10 cellular contexts compared by ENCODE assay signal in the genomic region with DNA sequence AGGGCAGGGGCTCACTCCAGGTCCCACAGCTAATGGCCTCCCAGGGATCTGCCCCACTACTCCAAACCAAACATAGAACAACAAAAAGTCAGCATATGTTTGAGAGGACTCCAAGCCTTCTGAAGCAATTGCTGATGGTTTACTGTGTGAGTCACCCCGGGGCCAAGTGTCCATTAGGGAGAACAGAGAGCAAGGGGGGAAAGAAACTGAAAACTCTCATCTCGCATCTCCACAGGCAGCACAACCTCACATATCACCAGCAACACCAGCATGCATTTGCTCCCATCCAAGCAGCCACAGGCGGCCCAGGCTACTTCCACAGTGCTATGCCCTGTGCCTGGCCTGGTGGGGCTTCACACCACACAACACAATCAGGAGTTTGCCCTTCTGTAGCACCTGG. TPM values are rescaled to one million over a fixed set of nuclear protein-coding genes. Genes with fewer than 3 reads are reported as not detected.
DNase-seq lines count a peak whose midpoint lies in the region; ATAC-seq and TF ChIP-seq lines count a peak whose summit lies in the region.
"Had no signal": no experiment of that assay in that cellular context is flagged by ENCODE, and none has a peak within 500 bp of the region (broad histone marks: within the 10 kb centered on the region; RNA-seq: fewer than 3 reads in every experiment).

No MANE protein-coding gene starts in this region.

- no peaks in the 10 kb centered on the region for H3K79me2 ChIP-seq in ACC112 (ENCODE audit: control insufficient read depth, insufficient read depth, low read length, unreplicated experiment)

- H3K4me3 ChIP-seq in ACC112 (ENCODE audit: low read depth, low read length) (no peak overlapping the region), epithelial cell of esophagus (ENCODE audit: low read length) (no peak overlapping the region)

- H2AFZ ChIP-seq in ACC112 (ENCODE audit: low read length, unreplicated experiment), result no peak overlapping the region

- no peaks in the 10 kb centered on the region for H3K9me3 Mint-ChIP-seq in naive B cell

- peaks cover 15% of the 10 kb centered on the region for H3K4me1 ChIP-seq in ACC112 (ENCODE audit: control insufficient read depth, insufficient read depth, low read length, unreplicated experiment)

- peaks cover 96 to 100% (median 97%) of the 10 kb centered on the region in 3 donors for H3K4me1 Mint-ChIP-seq in naive B cell

- H3K27ac ChIP-seq in ACC112 (ENCODE audit: low read depth, low read length), result peak overlapping the region; percentile 15; the same call in 1 of the 2 replicates
- H3K27ac ChIP-seq: C4-2B had no signal

- H3K27ac Mint-ChIP-seq in naive B cell, result peak overlapping the region; percentile 89 to 97 (median 96)

- peak overlapping the region; percentile 54 to 96 (median 79) for H3K4me3 Mint-ChIP-seq in naive B cell

- DNase-seq in NOMO-1 treated with DMSO at 0.1 percent for 48 hours (lab: John Stamatoyannopoulos, UW; ENCODE audit: unreplicated experiment) (peak; percentile 68), epithelial cell of esophagus (ENCODE audit: low read depth) (peak; percentile 17), naive B cell (no peak), NCI-H69 (lab: John Stamatoyannopoulos, UW) (no peak)
- no peak for DNase-seq in effector CD4-positive, alpha-beta T cell
- DNase-seq: NCI-H1694 had no signal

- no peaks in the 10 kb centered on the region for H3K36me3 ChIP-seq in ACC112 (ENCODE audit: insufficient read depth, low read length)

- ATAC-seq in naive B cell (ENCODE audit: low read depth in 2 of 2) (no peak), GM18858 (IDR thresholded peaks at IDR 0.05; ENCODE audit: unreplicated experiment) (no peak), GM21717 (IDR thresholded peaks at IDR 0.05; ENCODE audit: unreplicated experiment) (no peak)

- H3K36me3 Mint-ChIP-seq in naive B cell, result peaks cover 5% of the 10 kb centered on the region in 2 donors

- H3K27me3 Mint-ChIP-seq in naive B cell, result no peaks in the 10 kb centered on the region

- no peaks in the 10 kb centered on the region for H3K27me3 ChIP-seq in ACC112 (ENCODE audit: insufficient read depth, low read length)

- TF ChIP-seq CTCF in epithelial cell of esophagus (IDR thresholded peaks at IDR 0.05; ENCODE audit: insufficient read depth, low read depth, low read length, missing control alignments), result no peak

RNA-seq across cellular contexts. Expression of a gene that starts 39.1 kb away (rescaled TPM):
- 10 to 100 TPM; 14.7 to 24.5 (median 17.6) TPM for polyA plus RNA-seq in naive B cell (ENCODE audit: low read depth in 6 of 6)

Comparison
In these comparisons a context has a peak if more than half of its experiments do, and no peak if none do; other contexts are left out.
1. DNase-seq: peak in NOMO-1 treated with DMSO at 0.1 percent for 48 hours (single experiment) and epithelial cell of esophagus (single experiment); none in naive B cell (single experiment), NCI-H69 (single experiment) and effector CD4-positive, alpha-beta T cell (single experiment).